In genomic region chr6:108735310-108735990, GRCh38 we compare ENCODE assay signal across 1 cellular context.
TF ChIP-seq lines count a peak whose summit lies in the region.

No MANE protein-coding gene starts in this region.

TF ChIP-seq in HEK293, 187 proteins besides CTCF, POLR2A, EP300 and RAD21 (continued from another document):
- TF ChIP-seq ZNF362 (tag by site-specific recombination; IDR thresholded peaks at IDR 0.05), result no peak
- TF ChIP-seq ZNF202 (tag by site-specific recombination; IDR thresholded peaks at IDR 0.05; ENCODE audit: borderline replicate concordance), result no peak
- no peak for TF ChIP-seq EGR2 (tag by site-specific recombination; IDR thresholded peaks at IDR 0.05; ENCODE audit: low read depth)
- 0 out of 2 replicates have a peak, but pooled peaks have one; percentile 25 for TF ChIP-seq OSR2 (tag by site-specific recombination; IDR thresholded peaks at IDR 0.05)
- TF ChIP-seq RBAK (tag by site-specific recombination; IDR thresholded peaks at IDR 0.05), result no peak
